Comparison of ENCODE assay signal across 8 cellular contexts in the genomic region with DNA sequence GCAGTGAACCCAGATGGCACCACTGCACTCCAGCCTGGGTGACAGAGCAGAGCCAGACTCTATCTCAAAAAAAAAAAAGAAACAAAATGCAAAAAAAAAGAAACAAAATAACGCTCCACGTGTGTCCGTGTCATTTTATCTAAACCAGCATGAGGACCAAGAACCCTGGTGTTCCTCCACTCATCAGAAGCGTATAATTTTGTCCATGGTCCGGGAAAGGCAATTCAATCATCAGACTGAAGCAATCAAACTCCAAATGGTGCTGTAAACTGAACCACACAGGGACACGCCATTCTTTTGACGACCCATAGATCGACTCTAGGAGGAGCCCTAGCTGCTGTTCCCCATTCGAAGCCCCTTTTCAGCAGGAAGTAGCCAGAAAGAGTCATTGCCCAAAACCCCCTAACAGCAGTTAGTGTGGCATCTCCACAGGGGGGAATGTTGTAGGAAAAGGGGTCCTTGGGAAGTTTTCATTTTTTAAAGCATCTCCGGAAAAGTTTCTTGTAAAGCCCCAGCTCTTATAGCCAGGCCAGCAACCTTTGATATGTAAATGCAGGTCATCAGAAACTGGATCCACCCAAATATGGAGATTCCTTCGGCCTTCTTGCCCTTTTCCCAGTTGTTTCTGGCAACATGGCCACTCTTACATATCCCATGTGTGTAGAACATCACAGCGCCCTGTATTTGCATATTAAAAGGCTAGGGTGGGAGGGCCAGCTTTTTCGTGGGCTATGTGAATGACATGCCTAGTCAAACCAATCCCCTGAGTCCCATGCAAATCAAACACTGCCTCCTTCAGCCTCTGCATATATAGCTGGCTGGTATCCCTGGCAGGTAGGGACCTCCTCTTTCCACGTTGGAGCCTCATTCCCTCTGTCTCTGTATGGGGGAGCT. TPM values are rescaled to one million over a fixed set of nuclear protein-coding genes. Genes with fewer than 3 reads are reported as not detected.
DNase-seq lines count a peak whose midpoint lies in the region; ATAC-seq, FAIRE-seq and TF ChIP-seq lines count a peak whose summit lies in the region.
"Not testable (repeated sequence)": the region's sequence is repeated elsewhere in the genome, so short reads cannot be mapped to it uniquely, and the experiment has no call there.

No MANE protein-coding gene starts in this region.

- H3K4me2 ChIP-seq in BLaER1 (0 out of 2 replicates have a peak overlapping the region, but pooled peaks have one; percentile 1), GM23338 (peak overlapping the region; percentile 60), neuronal stem cell (ENCODE audit: insufficient read depth, low read length, poor library complexity, severe bottlenecking) (peak overlapping the region; percentile 43)

- not testable (repeated sequence) for H3K23ac ChIP-seq in neuronal stem cell (ENCODE audit: low read depth, low read length, poor library complexity)

- H3K9me3 ChIP-seq in BLaER1; iPS-15b (ENCODE audit: control insufficient read depth, insufficient read depth, low read length); neuronal stem cell (replicated peaks in 1 of 2; ENCODE audit: control insufficient read depth in 2 of 2, insufficient read depth in 1 of 2, low read depth in 1 of 2, low read length in 2 of 2): not testable (repeated sequence)

- H3K18ac ChIP-seq in neuronal stem cell (ENCODE audit: low read length) = not testable (repeated sequence)

- H3K4me3 ChIP-seq in BLaER1; cardiac fibroblast (replicated peaks in 1 of 2; ENCODE audit: low read depth in 2 of 2, low read length in 2 of 2): not testable (repeated sequence)
- H3K4me3 ChIP-seq in GM23338 = peak overlapping the region; percentile 8
- peak overlapping the region; percentile 54 for H3K4me3 ChIP-seq in iPS-15b (ENCODE audit: low read depth, low read length)
- peak overlapping the region in 1 of 2 donors; percentile 51 for H3K4me3 ChIP-seq in neuronal stem cell (ENCODE audit: low read length in 2 of 2)

- H4K20me1 ChIP-seq in BLaER1; GM23338 (replicated peaks; ENCODE audit: insufficient read depth): not testable (repeated sequence)

- not testable (repeated sequence) for H3K9me3 Mint-ChIP-seq in GM23338

- not testable (repeated sequence) for H3K14ac ChIP-seq in neuronal stem cell (ENCODE audit: low read length)

- not testable (repeated sequence) for H3K4ac ChIP-seq in neuronal stem cell (ENCODE audit: low read length)

- peaks cover 15% of the 10 kb centered on the region for H3K4me1 Mint-ChIP-seq in GM23338

- not testable (repeated sequence) for H3K36me3 ChIP-seq in BLaER1; GM23338 (ENCODE audit: insufficient read depth); iPS-15b (ENCODE audit: control insufficient read depth, insufficient read depth, low read length); neuronal stem cell (replicated peaks in 1 of 2; ENCODE audit: control insufficient read depth in 2 of 2, insufficient read depth in 2 of 2, low read length in 2 of 2)

- not testable (repeated sequence) for H2BK15ac ChIP-seq in neuronal stem cell (ENCODE audit: low read length)

- not testable (repeated sequence) for H2AK5ac ChIP-seq in neuronal stem cell (ENCODE audit: low read depth, low read length)

- H2BK120ac ChIP-seq in neuronal stem cell (ENCODE audit: low read depth, low read length) = not testable (repeated sequence)

- H3K79me1 ChIP-seq in neuronal stem cell (ENCODE audit: low read depth, low read length) = not testable (repeated sequence)

- peaks cover 22% of the 10 kb centered on the region for H3K27me3 Mint-ChIP-seq in GM23338 (ENCODE audit: insufficient read depth, low read depth, poor library complexity)

- not testable (repeated sequence) for H3K9ac ChIP-seq in BLaER1; iPS-15b (ENCODE audit: low read depth, low read length); neuronal stem cell (ENCODE audit: low read depth, low read length, poor library complexity)

- FAIRE-seq in TTC549 (lab: Jason Lieb, UNC) = peak; percentile 72

- not testable (repeated sequence) for H2BK12ac ChIP-seq in neuronal stem cell (ENCODE audit: low read length)

- H3K27me3 ChIP-seq in BLaER1; GM23338 (ENCODE audit: insufficient read depth); iPS-15b (ENCODE audit: control insufficient read depth, insufficient read depth, low read length); neuronal stem cell (ENCODE audit: control insufficient read depth in 3 of 3, insufficient read depth in 3 of 3, low read depth in 1 of 3, low read length in 3 of 3): not testable (repeated sequence)

- H3K4me3 Mint-ChIP-seq in GM23338 = peak overlapping the region; percentile 63

- TF ChIP-seq CTCF in GM23338 (conservative IDR thresholded peaks at IDR 0.05; ENCODE audit: low read depth in 2 of 2) = peak; percentile 38 to 43; a peak in 3 of 4 replicates
- TF ChIP-seq CTCF in cardiac fibroblast (IDR thresholded peaks at IDR 0.05; ENCODE audit: low read depth, low read length) = not testable (repeated sequence)

- ATAC-seq in GM23338 = peak; percentile 93

- not testable (repeated sequence) for H3K79me2 ChIP-seq in GM23338 (replicated peaks; ENCODE audit: insufficient read depth)

- not testable (repeated sequence) for H3K27ac ChIP-seq in BLaER1
- peak overlapping the region; percentile 78 for H3K27ac ChIP-seq in GM23338 (ENCODE audit: low read depth)
- H3K27ac ChIP-seq in neuronal stem cell (replicated peaks; ENCODE audit: low read length) = peak overlapping the region; percentile 46

- peak; percentile 96 for DNase-seq in GM23338 (ENCODE audit: low spot score)
- peak; percentile 89 for DNase-seq in NAMALWA (ENCODE audit: low spot score)
- peak; percentile 13 to 23 for DNase-seq in NOMO-1 (lab: John Stamatoyannopoulos, UW; ENCODE audit: unreplicated experiment in 2 of 2)
- DNase-seq in cardiac fibroblast (ENCODE audit: low read depth in 2 of 2) = peak; percentile 10 to 13
- peak; percentile 55 for DNase-seq in neuronal stem cell (ENCODE audit: low spot score)

- H3K36me3 Mint-ChIP-seq in GM23338 (ENCODE audit: low read depth) = not testable (repeated sequence)

- H4K91ac ChIP-seq in neuronal stem cell (ENCODE audit: low read depth, low read length, poor library complexity) = not testable (repeated sequence)

- 0 out of 2 replicates have a peak overlapping the region, but pooled peaks have one; percentile 4 for H2AFZ ChIP-seq in GM23338
- H2AFZ ChIP-seq in neuronal stem cell (ENCODE audit: low read length) = peak overlapping the region; percentile 77

- H3K4me1 ChIP-seq in BLaER1; GM23338 (ENCODE audit: insufficient read depth); iPS-15b (ENCODE audit: control insufficient read depth, insufficient read depth, low read length); neuronal stem cell (ENCODE audit: control insufficient read depth in 2 of 2, insufficient read depth in 1 of 2, low read depth in 1 of 2, low read length in 2 of 2): not testable (repeated sequence)

- H3K27ac Mint-ChIP-seq in GM23338 = peak overlapping the region; percentile 97

- H2BK5ac ChIP-seq in neuronal stem cell (ENCODE audit: low read length) = not testable (repeated sequence)

- H3F3A ChIP-seq in GM23338 (replicated peaks; ENCODE audit: low read depth) = peaks cover 13% of the 10 kb centered on the region

- not testable (repeated sequence) for H3K9me2 ChIP-seq in GM23338 (ENCODE audit: insufficient read depth)

- WGBS in neuronal stem cell (ENCODE audit: extremely low coverage in 2 of 2, insufficient read length in 2 of 2, insufficient replicate concordance in 1 of 2), 2 donors = no CpG with 5 or more reads among the region's 14 CpGs

- not testable (repeated sequence) for H4K8ac ChIP-seq in neuronal stem cell (ENCODE audit: low read depth, low read length)

TF ChIP-seq in GM23338, 12 proteins besides CTCF, POLR2A, EP300 and RAD21:
- peak; percentile 70 for TF ChIP-seq POLR2AphosphoS5 (IDR thresholded peaks at IDR 0.05; ENCODE audit: low read depth)

RNA-seq across cellular contexts. Expression of gene GPATCH8, which starts 8.3 kb away (rescaled TPM):
- total RNA-seq in GM23338 (2014; rRNA removed; shearing (Covaris generic)) = 44.4 and 52.2 TPM in 2 replicates
- polyA plus RNA-seq in GM23338 (2016; fragmentation: Nextera tagmentation; extraction: Ambion mirVana) = 59.7 and 76.5 TPM in 2 replicates
- polyA plus RNA-seq in neuronal stem cell (2013, experiment 1 of 2) = 22.8 TPM
- polyA plus RNA-seq in neuronal stem cell (2013, experiment 2 of 2) = 23.3 TPM

RNA-seq across cellular contexts. Expression of gene FZD2, which starts 45.8 kb away (rescaled TPM):
- total RNA-seq in GM23338 (2014; rRNA removed; shearing (Covaris generic)) = 7.6 and 14.8 TPM in 2 replicates
- polyA plus RNA-seq in GM23338 (2016; fragmentation: Nextera tagmentation; extraction: Ambion mirVana) = 6.1 and 6.2 TPM in 2 replicates
- 181 TPM for polyA plus RNA-seq in neuronal stem cell (2013, experiment 1 of 2)
- polyA plus RNA-seq in neuronal stem cell (2013, experiment 2 of 2) = 177 TPM

Comparison
In these comparisons a context has a peak if more than half of its experiments do, and no peak if none do; other contexts are left out.
1. H3K4me2 ChIP-seq: peak in every context shown above with its lines; median percentile 60 in GM23338; 43 in neuronal stem cell; 1 in BLaER1.
2. DNase-seq: peak in every context shown above with its lines; median percentile 96 in GM23338; 89 in NAMALWA; 55 in neuronal stem cell; 18 in NOMO-1; 12 in cardiac fibroblast.